20 cellular contexts compared by ENCODE assay signal in genomic region chr5:57824047-57824446, GRCh38.
DNase-seq lines count a peak whose midpoint lies in the region; ATAC-seq and TF ChIP-seq lines count a peak whose summit lies in the region.
"Had no signal": no experiment of that assay in that cellular context is flagged by ENCODE, and none has a peak within 500 bp of the region (broad histone marks: within the 10 kb centered on the region; RNA-seq: fewer than 3 reads in every experiment).

No MANE protein-coding gene starts in this region.

- peaks cover 26% of the 10 kb centered on the region for H3K4me1 Mint-ChIP-seq in MCF 10A (ENCODE audit: insufficient read depth, unreplicated experiment)
- H3K4me1 Mint-ChIP-seq: GM23338 had no signal

- peak overlapping the region; percentile 26 for H3K27ac Mint-ChIP-seq in MCF 10A (ENCODE audit: low read depth, unreplicated experiment)
- H3K27ac Mint-ChIP-seq: activated T-helper 2 cell treated with anti-CD3 and anti-CD28 coated beads, Interferon-gamma antibody, Interleukin-2, Interleukin-4, amounts not matched to agents 10 μg/mL and 5 μg/mL and 100 μg/mL, durations not matched to agents 14 hours and 24 hours and 36 hours; effector memory CD8-positive, alpha-beta T cell; GM23338; T-helper 2 cell treated with Interferon-gamma antibody and Interleukin-4, amounts not matched to agents 5 μg/mL and 100 μg/mL, for 36 hours had no signal

- H3K36me3 Mint-ChIP-seq in MCF 10A (ENCODE audit: insufficient read depth, unreplicated experiment), result no peaks in the 10 kb centered on the region

- H3K9me3 ChIP-seq in breast epithelium (no peaks in the 10 kb centered on the region), SK-N-MC (ENCODE audit: low read depth, low read length) (no peaks in the 10 kb centered on the region; the same call in 1 of the 2 replicates)
- H3K9me3 ChIP-seq: body of pancreas, neutrophil, testis had no signal

- ATAC-seq in GM19035 (IDR thresholded peaks at IDR 0.05; ENCODE audit: unreplicated experiment) (no peak), GM21825 (IDR thresholded peaks at IDR 0.05; ENCODE audit: unreplicated experiment) (no peak)
- ATAC-seq: body of pancreas; effector memory CD8-positive, alpha-beta T cell; GM12878; GM23338 had no signal

- no peak for TF ChIP-seq CTCF in MCF 10A (IDR thresholded peaks at IDR 0.05; ENCODE audit: unreplicated experiment)
- TF ChIP-seq CTCF in breast epithelium (IDR thresholded peaks at IDR 0.05), result no peak
- TF ChIP-seq CTCF in fibroblast of mammary gland (conservative IDR thresholded peaks at IDR 0.05; ENCODE audit: control insufficient read depth, insufficient read depth, low read depth, low read length), result no peak

- H3K4me3 Mint-ChIP-seq in MCF 10A (ENCODE audit: unreplicated experiment), result no peak overlapping the region
- H3K4me3 Mint-ChIP-seq: effector memory CD8-positive, alpha-beta T cell; GM23338; T-helper 2 cell treated with Interferon-gamma antibody and Interleukin-4, amounts not matched to agents 5 μg/mL and 100 μg/mL, for 36 hours had no signal

- no peaks in the 10 kb centered on the region for H3K9me3 Mint-ChIP-seq in MCF 10A (ENCODE audit: unreplicated experiment)
- H3K9me3 Mint-ChIP-seq: activated T-helper 2 cell treated with anti-CD3 and anti-CD28 coated beads, Interferon-gamma antibody, Interleukin-2, Interleukin-4, amounts not matched to agents 10 μg/mL and 5 μg/mL and 100 μg/mL, durations not matched to agents 14 hours and 24 hours and 36 hours; T-helper 2 cell treated with Interferon-gamma antibody and Interleukin-4, amounts not matched to agents 5 μg/mL and 100 μg/mL, for 36 hours had no signal

- TF ChIP-seq POLR2A in breast epithelium (IDR thresholded peaks at IDR 0.05), result no peak

- H3K9ac ChIP-seq in SK-N-MC (ENCODE audit: insufficient read length), result no peak overlapping the region

- H3K4me3 ChIP-seq in breast epithelium, result no peak overlapping the region
- H3K4me3 ChIP-seq in SK-N-MC, result no peak overlapping the region
- no peak overlapping the region for H3K4me3 ChIP-seq in fibroblast of mammary gland (ENCODE audit: control insufficient read depth, low read depth, low read length)
- H3K4me3 ChIP-seq: body of pancreas, GM12878, GM23338, hepatocyte, lung, testis had no signal

- intact Hi-C loops in MCF 10A (cut with micrococcal nuclease) (no loop called here), breast epithelium (cut with DNase I; ENCODE audit: low total_unique reads) (no loop called here)

- H3K27me3 ChIP-seq in breast epithelium, result no peaks in the 10 kb centered on the region
- H3K27me3 ChIP-seq: body of pancreas, hepatocyte, neutrophil, testis had no signal

- DNase-seq in MCF 10A (ENCODE audit: unreplicated experiment) (no peak), breast epithelium (ENCODE audit: low spot score in 2 of 2) (no peak), SK-N-MC (ENCODE audit: low read depth, low spot score) (no peak), fibroblast of mammary gland (ENCODE audit: low read depth) (peak; percentile 62), mesenteric fat pad (ENCODE audit: low spot score) (no peak), SHP77 (lab: John Stamatoyannopoulos, UW) (no peak)
- DNase-seq: activated CD4-positive, alpha-beta T cell treated with anti-CD3 and anti-CD28 coated beads, Interleukin-2, amount 50 U/mL, for 48 hours; body of pancreas; effector memory CD8-positive, alpha-beta T cell; testis had no signal

- CTCF ChIA-PET in MCF 10A (lab: Yijun Ruan, JAX), result interaction anchor here (1.0 kb wide), 1 partner anchor 11 kb away, joined by 3 read pairs; no protein-coding TSS in a partner anchor

- H3K27ac ChIP-seq in breast epithelium, result no peak overlapping the region
- H3K27ac ChIP-seq in SK-N-MC, result peak overlapping the region; percentile 84; the same call in 1 of the 2 replicates
- H3K27ac ChIP-seq: 22Rv1, body of pancreas, hepatocyte, neutrophil, testis had no signal

- BruUV-seq in MCF 10A (replicated peaks; lab: Mats Ljungman, UMichigan), result no TSS peak

- no peaks in the 10 kb centered on the region for H3K27me3 Mint-ChIP-seq in MCF 10A (ENCODE audit: insufficient read depth, unreplicated experiment)
- H3K27me3 Mint-ChIP-seq: effector memory CD8-positive, alpha-beta T cell had no signal

- no peaks in the 10 kb centered on the region for H3K4me1 ChIP-seq in breast epithelium
- H3K4me1 ChIP-seq: body of pancreas, testis had no signal

- POLR2A ChIA-PET in MCF 10A (lab: Yijun Ruan, JAX), result interaction anchor here (0.6 to 3.9 kb wide), 8 partner anchors 8 to 1407 kb away, joined by 3 to 23 read pairs (median 4); no protein-coding TSS in a partner anchor

- no peaks in the 10 kb centered on the region for H3K36me3 ChIP-seq in breast epithelium
- H3K36me3 ChIP-seq in SK-N-MC (ENCODE audit: insufficient read depth, low read length), result no peaks in the 10 kb centered on the region
- H3K36me3 ChIP-seq: neutrophil had no signal
